ENCODE assay signal across 9 cellular contexts in the genomic region with DNA sequence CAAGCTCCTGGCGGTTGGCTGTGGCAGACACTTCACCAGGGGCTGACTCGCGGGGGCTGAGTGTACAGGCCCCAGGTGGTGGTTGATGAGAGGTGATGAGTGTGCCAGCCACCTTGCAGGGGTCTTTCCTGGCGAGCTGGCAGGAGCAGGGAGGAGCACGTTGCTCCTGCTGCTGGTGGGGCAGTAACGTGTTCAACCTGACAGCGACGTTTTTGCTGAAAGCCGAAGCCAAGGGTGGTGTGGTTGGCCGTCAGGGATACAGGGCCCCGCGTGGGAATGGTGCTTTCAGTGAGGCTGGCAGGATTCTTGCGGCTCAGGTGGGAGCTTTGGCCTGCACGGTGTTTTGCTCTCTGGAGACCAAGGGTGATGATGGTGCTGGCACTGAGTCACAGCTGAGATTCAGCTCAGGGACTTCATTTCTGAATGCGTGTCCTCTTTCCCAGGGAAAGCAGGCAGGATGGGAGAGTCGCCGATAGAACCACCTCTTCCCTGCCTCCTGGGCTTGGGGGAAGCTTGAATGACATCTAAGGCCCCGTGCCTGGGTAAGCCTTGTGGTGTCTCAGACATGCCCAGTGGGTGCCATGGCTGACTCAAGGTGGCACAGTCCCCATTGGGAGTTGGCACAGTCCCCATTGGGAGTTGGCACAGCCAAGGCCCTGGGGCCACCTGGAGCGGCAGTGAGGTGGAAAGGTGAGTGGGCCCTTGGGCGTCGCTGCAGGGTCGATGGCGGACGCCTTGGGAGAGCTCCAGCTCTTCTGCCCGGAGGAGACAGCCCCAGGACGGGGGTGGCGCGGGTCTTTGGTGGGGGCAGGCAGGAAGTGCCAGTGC. TPM values are rescaled to one million over a fixed set of nuclear protein-coding genes. Genes with fewer than 3 reads are reported as not detected.
DNase-seq lines count a peak whose midpoint lies in the region; ATAC-seq, FAIRE-seq and TF ChIP-seq lines count a peak whose summit lies in the region.
"Had no signal": no experiment of that assay in that cellular context is flagged by ENCODE, and none has a peak within 500 bp of the region (broad histone marks: within the 10 kb centered on the region; RNA-seq: fewer than 3 reads in every experiment).

No MANE protein-coding gene starts in this region.

- no peaks in the 10 kb centered on the region for H3K9me3 ChIP-seq in HUES64 (ENCODE audit: insufficient read depth, low read depth, low read length)
- no peaks in the 10 kb centered on the region for H3K9me3 ChIP-seq in body of pancreas
- no peaks in the 10 kb centered on the region for H3K9me3 ChIP-seq in kidney (ENCODE audit: control insufficient read depth in 1 of 2, low read length in 2 of 2)
- no peaks in the 10 kb centered on the region for H3K9me3 ChIP-seq in spleen

- peaks cover 58% of the 10 kb centered on the region for H3K4me1 Mint-ChIP-seq in stimulated activated memory B cell treated with anti-CD40 and anti-IgM and Interleukin-4, amounts not matched to agents 10 μg/mL and 1 μg/mL and 100 μg/mL, for 72 hours

- ATAC-seq in body of pancreas = no peak
- no peak for ATAC-seq in stimulated activated memory B cell treated with anti-CD40 and anti-IgM and Interleukin-4, amounts not matched to agents 10 μg/mL and 1 μg/mL and 100 μg/mL, for 72 hours

- H3K9me3 Mint-ChIP-seq in stimulated activated memory B cell treated with anti-CD40 and anti-IgM and Interleukin-4, amounts not matched to agents 10 μg/mL and 1 μg/mL and 100 μg/mL, for 72 hours = no peaks in the 10 kb centered on the region

- H3K4me3 ChIP-seq in HUES64 (ENCODE audit: low read length) (peak overlapping the region; percentile 27), body of pancreas (no peak overlapping the region), kidney (ENCODE audit: low read length in 2 of 2) (peak overlapping the region in 1 of 2 donors; percentile 33), spleen (peak overlapping the region in 2 of 8 donors; percentile 4 to 21)

- peaks cover 11% of the 10 kb centered on the region for H3K4me1 ChIP-seq in HUES64 (ENCODE audit: insufficient read depth, low read length)
- H3K4me1 ChIP-seq in body of pancreas = peaks cover 79% of the 10 kb centered on the region
- peaks cover 44 to 56% of the 10 kb centered on the region in 2 donors for H3K4me1 ChIP-seq in kidney (ENCODE audit: control insufficient read depth in 1 of 2, insufficient read depth in 1 of 2, low read depth in 1 of 2, low read length in 2 of 2)
- H3K4me1 ChIP-seq in spleen = peaks cover 46 to 88% (median 72%) of the 10 kb centered on the region in 6 donors

- no peak overlapping the region for H3K27ac Mint-ChIP-seq in stimulated activated memory B cell treated with anti-CD40 and anti-IgM and Interleukin-4, amounts not matched to agents 10 μg/mL and 1 μg/mL and 100 μg/mL, for 72 hours

- H3K36me3 ChIP-seq in HUES64 (ENCODE audit: insufficient read depth, low read length) (peaks cover 48% of the 10 kb centered on the region), body of pancreas (replicated peaks in 1 of 2; ENCODE audit: insufficient read depth in 1 of 2, low read depth in 2 of 2) (peaks cover 6 to 14% of the 10 kb centered on the region in 2 donors), kidney (ENCODE audit: control insufficient read depth in 1 of 2, insufficient read depth in 2 of 2, low read length in 2 of 2) (peaks cover 12 to 21% of the 10 kb centered on the region in 2 donors), spleen (peaks cover 0 to 92% (median 43%) of the 10 kb centered on the region in 6 donors)

- WGBS in HUES64 = 83% methylated on average over 28 of the region's 28 CpGs
- 42 to 45% methylated on average over 22 to 28 of the region's 28 CpGs for WGBS in body of pancreas, 2 donors
- WGBS in spleen, 5 donors = 65 to 81% (median 73%) methylated on average over 27 to 28 of the region's 28 CpGs

- no peak for FAIRE-seq in kidney (lab: Jason Lieb, UNC)
- FAIRE-seq in D721Med (lab: Jason Lieb, UNC) = no peak
- FAIRE-seq: GM18507 had no signal

- DNase-seq in body of pancreas = peak in 2 of 4 donors; percentile 43 to 67
- no peak for DNase-seq in kidney
- no peak for DNase-seq in spleen
- DNase-seq in activated CD8-positive, alpha-beta memory T cell treated with anti-CD3 and anti-CD28 coated beads for 24 hours = no peak
- DNase-seq in D721Med (ENCODE audit: insufficient read length, low spot score) = no peak
- DNase-seq in T-helper 2 cell = no peak

- H3K4me3 Mint-ChIP-seq in stimulated activated memory B cell treated with anti-CD40 and anti-IgM and Interleukin-4, amounts not matched to agents 10 μg/mL and 1 μg/mL and 100 μg/mL, for 72 hours = no peak overlapping the region

- no peak for TF ChIP-seq POLR2A in body of pancreas (IDR thresholded peaks at IDR 0.05)
- no peak for TF ChIP-seq POLR2A in spleen (IDR thresholded peaks at IDR 0.05)

- no peaks in the 10 kb centered on the region for H3K27me3 Mint-ChIP-seq in stimulated activated memory B cell treated with anti-CD40 and anti-IgM and Interleukin-4, amounts not matched to agents 10 μg/mL and 1 μg/mL and 100 μg/mL, for 72 hours

- H3K27ac ChIP-seq in HUES64 (ENCODE audit: low read depth, low read length) = peak overlapping the region; percentile 69; the same call in 1 of the 2 replicates
- peak overlapping the region; percentile 94 to 98 (median 96) for H3K27ac ChIP-seq in body of pancreas
- H3K27ac ChIP-seq in kidney (ENCODE audit: low read depth in 2 of 2, low read length in 2 of 2) = peak overlapping the region; percentile 91 to 94
- H3K27ac ChIP-seq in spleen = peak overlapping the region; percentile 38 to 98 (median 88)

- intact Hi-C loops in body of pancreas (cut with DNase I) = no loop called here
- intact Hi-C loops in kidney (cut with DNase I) = no loop called here
- intact Hi-C loops in spleen (cut with DNase I; ENCODE audit: low total_unique reads) = no loop called here

- H3K27me3 ChIP-seq in HUES64 (ENCODE audit: insufficient read depth, low read length) = no peaks in the 10 kb centered on the region
- no peaks in the 10 kb centered on the region for H3K27me3 ChIP-seq in body of pancreas
- H3K27me3 ChIP-seq in spleen (replicated peaks in 1 of 7) = no peaks in the 10 kb centered on the region

- no peak for TF ChIP-seq CTCF in body of pancreas (IDR thresholded peaks at IDR 0.05)
- no peak for TF ChIP-seq CTCF in kidney (IDR thresholded peaks at IDR 0.05; ENCODE audit: borderline replicate concordance, extremely low read depth, insufficient read depth)
- TF ChIP-seq CTCF in spleen (IDR thresholded peaks at IDR 0.05 in 8 of 11, conservative IDR thresholded peaks at IDR 0.05 in 3 of 11) = no peak
- TF ChIP-seq CTCF in D721Med (IDR thresholded peaks at IDR 0.05; ENCODE audit: insufficient read depth, missing control alignments) = no peak

- peaks cover 34% of the 10 kb centered on the region for H3K36me3 Mint-ChIP-seq in stimulated activated memory B cell treated with anti-CD40 and anti-IgM and Interleukin-4, amounts not matched to agents 10 μg/mL and 1 μg/mL and 100 μg/mL, for 72 hours

- peak overlapping the region; percentile 33 for H3K9ac ChIP-seq in HUES64 (ENCODE audit: low read depth, low read length)
- peak overlapping the region; percentile 20 to 73 for H3K9ac ChIP-seq in kidney (ENCODE audit: low read length in 2 of 2)

RNA-seq across cellular contexts. Expression of a gene that starts 8.8 kb away (rescaled TPM):
- 139 TPM for polyA plus RNA-seq in HUES64 (2013, experiment 1 of 2)
- 144 TPM for polyA plus RNA-seq in HUES64 (2013, experiment 2 of 2)
- 10 to 100 TPM; 25.4 to 63.3 TPM for total RNA-seq in body of pancreas
- 98.5 TPM for total RNA-seq in kidney
- polyA plus RNA-seq in kidney (ENCODE audit: insufficient read depth, low read depth, low replicate concordance) = 47.7 TPM
- total RNA-seq in spleen = 100 to 1,000 TPM in 3 of 7 donors, 10 to 100 TPM in 4; 43.8 to 137 (median 94.6) TPM
- 100 to 1,000 TPM in 2 of 3 donors, 10 to 100 TPM in 1; 80.0 to 133 (median 106) TPM for polyA plus RNA-seq in spleen

RNA-seq across cellular contexts. Expression of a gene that starts 14.9 kb away (rescaled TPM):
- polyA plus RNA-seq in HUES64 (2013, experiment 1 of 2) = 12.3 TPM
- polyA plus RNA-seq in HUES64 (2013, experiment 2 of 2) = 18.2 TPM
- total RNA-seq in body of pancreas (100 to 1,000 TPM in 1 of 2 donors, 10 to 100 TPM in 1; 70.2 to 129 TPM), kidney (16.3 TPM), spleen (10 to 100 TPM in 4 of 7 donors, 1 to 10 TPM in 3; 7.1 to 14.5 (median 11.2) TPM)
- polyA plus RNA-seq in kidney (ENCODE audit: insufficient read depth, low read depth, low replicate concordance) (209 TPM), spleen (10 to 100 TPM; 15.2 to 20.4 (median 18.2) TPM)

RNA-seq across cellular contexts. Expression of a gene that starts 22.0 kb away (rescaled TPM):
- 1,974 TPM for polyA plus RNA-seq in HUES64 (2013, experiment 1 of 2)
- polyA plus RNA-seq in HUES64 (2013, experiment 2 of 2) = 1,812 TPM
- total RNA-seq in body of pancreas = 1,000 to 10,000 TPM; 2,008 to 2,166 TPM
- total RNA-seq in kidney = 893 TPM
- polyA plus RNA-seq in kidney (ENCODE audit: insufficient read depth, low read depth, low replicate concordance) = 1,823 TPM
- 1,000 to 10,000 TPM in 6 of 7 donors, 100 to 1,000 TPM in 1; 932 to 4,344 (median 1,309) TPM for total RNA-seq in spleen
- 1,000 to 10,000 TPM; 4,275 to 5,849 (median 5,793) TPM for polyA plus RNA-seq in spleen

RNA-seq across cellular contexts. Expression of a gene that starts 32.5 kb away (rescaled TPM):
- polyA plus RNA-seq in HUES64 (2013, experiment 1 of 2) = 63.8 TPM
- polyA plus RNA-seq in HUES64 (2013, experiment 2 of 2) = 73.9 TPM
- total RNA-seq in body of pancreas (10 to 100 TPM; 59.9 to 87.7 TPM), kidney (85.5 TPM), spleen (100 to 1,000 TPM in 1 of 7 donors, 10 to 100 TPM in 6; 64.0 to 133 (median 85.2) TPM)
- polyA plus RNA-seq in kidney (ENCODE audit: insufficient read depth, low read depth, low replicate concordance) (265 TPM), spleen (100 to 1,000 TPM in 1 of 3 donors, 10 to 100 TPM in 2; 75.5 to 106 (median 78.0) TPM)

RNA-seq across cellular contexts. Expression of a gene that starts 33.7 kb away (rescaled TPM):
- polyA plus RNA-seq in HUES64 (2013, experiment 1 of 2) = 1.5 TPM
- polyA plus RNA-seq in HUES64 (2013, experiment 2 of 2) = 1.8 TPM
- under 1 TPM in 1 of 2 donors, not detected in 1; 0.26 TPM for total RNA-seq in body of pancreas
- 0.25 TPM for total RNA-seq in kidney
- polyA plus RNA-seq in kidney (ENCODE audit: insufficient read depth, low read depth, low replicate concordance) = not detected
- under 1 TPM; 0.07 to 0.56 (median 0.20) TPM for total RNA-seq in spleen
- under 1 TPM; 0.02 to 0.29 (median 0.02) TPM for polyA plus RNA-seq in spleen
